ENCODE assay signal across 8 cellular contexts in genomic region chr1:231626951-231627614, GRCh38. TPM values are rescaled to one million over a fixed set of nuclear protein-coding genes. Genes with fewer than 3 reads are reported as not detected.
DNase-seq lines count a peak whose midpoint lies in the region; ATAC-seq and TF ChIP-seq lines count a peak whose summit lies in the region.

No MANE protein-coding gene starts in this region.

- H3K4me1 ChIP-seq in CD4-positive, alpha-beta memory T cell (ENCODE audit: insufficient read depth, low read length): peaks cover 32% of the 10 kb centered on the region
- H3K4me1 ChIP-seq in body of pancreas (peaks cover 7% of the 10 kb centered on the region), sigmoid colon (peaks cover 0 to 40% (median 23%) of the 10 kb centered on the region in 4 donors)

- 1% methylated on average over 44 of the region's 49 CpGs; no CpG with 5 or more reads in 1 of the 2 donors for WGBS in body of pancreas, 2 donors
- 1% methylated on average over 49 of the region's 49 CpGs for WGBS in sigmoid colon, 2 donors

- peak overlapping the region; percentile 43 to 79 for H3K4me3 ChIP-seq in CD4-positive, alpha-beta memory T cell (ENCODE audit: low read length in 2 of 2)
- H3K4me3 ChIP-seq in body of pancreas (peak overlapping the region; percentile 57 to 94), iPS-18c (ENCODE audit: insufficient read depth, low read depth, low read length) (peak overlapping the region; percentile 89), sigmoid colon (peak overlapping the region; percentile 46 to 84 (median 70))

- H3K36me3 ChIP-seq in CD4-positive, alpha-beta memory T cell (ENCODE audit: insufficient read depth, low read length): no peaks in the 10 kb centered on the region
- H3K36me3 ChIP-seq in body of pancreas (replicated peaks in 1 of 2; ENCODE audit: insufficient read depth in 1 of 2, low read depth in 2 of 2) (no peaks in the 10 kb centered on the region), sigmoid colon (no peaks in the 10 kb centered on the region)

- TF ChIP-seq POLR2A in body of pancreas (IDR thresholded peaks at IDR 0.05) (peak in 1 of 3 donors; percentile 4), sigmoid colon (IDR thresholded peaks at IDR 0.05) (no peak)

- ATAC-seq in GM19468 (IDR thresholded peaks at IDR 0.05; ENCODE audit: extremely low read depth, unreplicated experiment) (peak; percentile 40), body of pancreas (peak; percentile 65)

- CTCF ChIA-PET in CD4-positive, alpha-beta memory T cell (lab: Charles Lee; ENCODE audit: partially characterized antibody): interaction anchor here (1.2 to 3.7 kb wide), 3 partner anchors 10 to 289 kb away, joined by 3 to 10 read pairs (median 6); partner anchors contain the start of gene SPRTN

- peaks cover 0 to 2% of the 10 kb centered on the region in 2 donors for H3K27me3 Mint-ChIP-seq in CD4-positive, alpha-beta memory T cell

- H3K27ac ChIP-seq in CD4-positive, alpha-beta memory T cell (ENCODE audit: low read depth, low read length): peak overlapping the region; percentile 63
- peak overlapping the region; percentile 13 to 83 (median 68) for H3K27ac ChIP-seq in body of pancreas
- peak overlapping the region; percentile 78 to 84 (median 81) for H3K27ac ChIP-seq in sigmoid colon

- no peaks in the 10 kb centered on the region for H3K9me3 Mint-ChIP-seq in CD4-positive, alpha-beta memory T cell

- no peak for TF ChIP-seq EP300 in sigmoid colon (IDR thresholded peaks at IDR 0.05)

- POLR2A ChIA-PET in CD4-positive, alpha-beta memory T cell (lab: Charles Lee; ENCODE audit: partially characterized antibody): interaction anchor here (1.6 to 2.5 kb wide), 5 partner anchors 14 to 289 kb away, joined by 4 to 22 read pairs (median 6); partner anchors contain the start of genes EGLN1, EXOC8 and SPRTN

- no peaks in the 10 kb centered on the region for H3K27me3 ChIP-seq in CD4-positive, alpha-beta memory T cell (ENCODE audit: insufficient read depth, low read length)
- H3K27me3 ChIP-seq in body of pancreas (no peaks in the 10 kb centered on the region), sigmoid colon (peaks cover 0 to 7% (median 3%) of the 10 kb centered on the region in 3 donors)

- TF ChIP-seq CTCF in body of pancreas (IDR thresholded peaks at IDR 0.05) (no peak), sigmoid colon (IDR thresholded peaks at IDR 0.05) (no peak)

- intact Hi-C loops in CD4-positive, alpha-beta memory T cell (cut with micrococcal nuclease): loop anchor here (1.0 to 5.0 kb wide), 3 partner anchors 8 to 1000 kb away; no protein-coding TSS in a partner anchor
- intact Hi-C loops in body of pancreas (cut with DNase I): no loop called here
- intact Hi-C loops in sigmoid colon (cut with DNase I): no loop called here

- peak; percentile 36 to 72 (median 46) for DNase-seq in CD4-positive, alpha-beta memory T cell
- peak; percentile 65 for DNase-seq in HuH-7.5 (ENCODE audit: low spot score)
- DNase-seq in T follicular helper cell (ENCODE audit: low read depth): peak; percentile 24
- DNase-seq in body of pancreas: peak; percentile 29 to 68 (median 54)
- peak; percentile 84 for DNase-seq in sigmoid colon
- no peak for DNase-seq in GOT3 (lab: John Stamatoyannopoulos, UW)

- peak overlapping the region; percentile 91 to 100 (median 96) for H3K4me3 Mint-ChIP-seq in CD4-positive, alpha-beta memory T cell

- H3K27ac Mint-ChIP-seq in CD4-positive, alpha-beta memory T cell: peak overlapping the region; percentile 88 to 98 (median 94)

- H3K9me3 ChIP-seq in CD4-positive, alpha-beta memory T cell (ENCODE audit: control insufficient read depth in 1 of 2, low read length in 2 of 2): no peaks in the 10 kb centered on the region
- H3K9me3 ChIP-seq in body of pancreas: no peaks in the 10 kb centered on the region
- no peaks in the 10 kb centered on the region for H3K9me3 ChIP-seq in iPS-18c (ENCODE audit: control insufficient read depth, insufficient read depth, low read length)
- H3K9me3 ChIP-seq in sigmoid colon: no peaks in the 10 kb centered on the region

- peaks cover 20 to 48% (median 36%) of the 10 kb centered on the region in 4 donors for H3K4me1 Mint-ChIP-seq in CD4-positive, alpha-beta memory T cell

- H3K36me3 Mint-ChIP-seq in CD4-positive, alpha-beta memory T cell: peaks cover 0 to 7% of the 10 kb centered on the region in 2 donors

RNA-seq across cellular contexts. Expression of gene DISC1, which starts 0.5 kb away (rescaled TPM):
- 10 to 100 TPM; 15.5 to 18.0 TPM for total RNA-seq in CD4-positive, alpha-beta memory T cell
- 1 to 10 TPM; 1.9 to 4.5 TPM for polyA plus RNA-seq in CD4-positive, alpha-beta memory T cell
- total RNA-seq in body of pancreas: 1 to 10 TPM; 2.3 to 7.0 TPM
- 10 to 100 TPM in 1 of 4 donors, 1 to 10 TPM in 3; 5.8 to 14.1 (median 8.1) TPM for total RNA-seq in sigmoid colon
- 1 to 10 TPM; 1.2 to 2.7 (median 2.1) TPM for polyA plus RNA-seq in sigmoid colon
